Comparison of ENCODE assay signal across 1 cellular context in the genomic region with DNA sequence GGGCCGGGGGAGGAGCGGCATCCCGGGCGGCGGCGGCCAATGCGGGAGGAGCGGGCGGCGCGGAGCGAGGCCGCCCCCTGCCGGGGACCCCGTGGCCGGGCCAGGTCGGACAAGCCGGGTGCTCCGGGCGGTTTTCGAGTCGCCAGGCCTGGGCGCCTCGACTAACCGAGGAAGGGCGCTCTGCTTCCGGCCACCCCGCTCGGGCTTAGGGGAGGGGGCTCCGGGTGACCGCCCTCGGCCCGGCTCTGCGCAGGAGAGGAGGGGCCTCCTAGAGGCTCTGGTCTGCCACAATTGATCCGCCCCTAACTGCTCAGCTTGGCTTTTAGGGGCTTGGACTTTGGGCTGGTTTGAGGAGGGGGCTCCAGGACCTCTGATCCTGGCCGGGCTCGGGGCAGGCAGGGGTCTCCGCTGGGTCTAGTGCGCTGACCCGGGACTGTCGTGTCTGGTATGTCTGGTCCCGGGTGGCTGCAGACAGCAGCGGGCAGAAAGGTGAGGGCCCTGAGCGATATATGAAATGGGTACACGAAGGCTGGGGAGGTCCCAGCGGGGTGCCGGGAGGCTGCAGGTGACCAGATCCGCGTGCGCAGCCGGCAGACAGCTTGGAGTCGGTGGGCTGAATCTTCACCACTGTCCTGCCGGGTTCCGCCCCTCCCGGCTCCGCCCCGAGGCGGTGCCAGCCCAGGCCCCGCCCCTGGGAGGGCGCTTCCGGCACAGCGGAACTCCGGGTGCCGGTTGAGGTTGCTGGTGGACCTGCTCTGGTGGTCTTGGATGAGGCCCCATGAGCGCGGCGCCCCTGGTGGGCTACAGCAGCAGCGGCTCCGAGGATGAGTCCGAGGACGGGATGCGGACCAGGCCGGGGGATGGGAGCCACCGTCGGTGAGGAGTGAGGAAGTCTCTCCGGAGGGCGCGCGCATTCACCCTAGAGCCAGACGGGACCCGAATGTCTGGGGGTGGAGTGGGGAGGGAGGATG.
A peak's percentile ranks its signal among the peaks of the same experiment; 100 is the strongest.
TF ChIP-seq lines count a peak whose summit lies in the region.

A gene with protein sequence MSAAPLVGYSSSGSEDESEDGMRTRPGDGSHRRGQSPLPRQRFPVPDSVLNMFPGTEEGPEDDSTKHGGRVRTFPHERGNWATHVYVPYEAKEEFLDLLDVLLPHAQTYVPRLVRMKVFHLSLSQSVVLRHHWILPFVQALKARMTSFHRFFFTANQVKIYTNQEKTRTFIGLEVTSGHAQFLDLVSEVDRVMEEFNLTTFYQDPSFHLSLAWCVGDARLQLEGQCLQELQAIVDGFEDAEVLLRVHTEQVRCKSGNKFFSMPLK (plus strand): TSS at position 702 of the 971 bp plus-strand sequence. CDS start 77 bp downstream, at position 779.

TF ChIP-seq in HepG2, 621 proteins besides CTCF, POLR2A, EP300 and RAD21 (continued from another document and continues in another):
- TF ChIP-seq, protein P1, sequence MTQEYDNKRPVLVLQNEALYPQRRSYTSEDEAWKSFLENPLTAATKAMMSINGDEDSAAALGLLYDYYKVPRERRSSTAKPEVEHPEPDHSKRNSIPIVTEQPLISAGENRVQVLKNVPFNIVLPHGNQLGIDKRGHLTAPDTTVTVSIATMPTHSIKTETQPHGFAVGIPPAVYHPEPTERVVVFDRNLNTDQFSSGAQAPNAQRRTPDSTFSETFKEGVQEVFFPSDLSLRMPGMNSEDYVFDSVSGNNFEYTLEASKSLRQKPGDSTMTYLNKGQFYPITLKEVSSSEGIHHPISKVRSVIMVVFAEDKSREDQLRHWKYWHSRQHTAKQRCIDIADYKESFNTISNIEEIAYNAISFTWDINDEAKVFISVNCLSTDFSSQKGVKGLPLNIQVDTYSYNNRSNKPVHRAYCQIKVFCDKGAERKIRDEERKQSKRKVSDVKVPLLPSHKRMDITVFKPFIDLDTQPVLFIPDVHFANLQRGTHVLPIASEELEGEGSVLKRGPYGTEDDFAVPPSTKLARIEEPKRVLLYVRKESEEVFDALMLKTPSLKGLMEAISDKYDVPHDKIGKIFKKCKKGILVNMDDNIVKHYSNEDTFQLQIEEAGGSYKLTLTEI (CRISPR knock-in tag; conservative IDR thresholded peaks at IDR 0.05), result no peak
- TF ChIP-seq RARA (CRISPR knock-in tag; IDR thresholded peaks at IDR 0.05) (no peak), SALL2 (CRISPR knock-in tag; IDR thresholded peaks at IDR 0.05) (0 out of 2 replicates have a peak, but pooled peaks have one; percentile 26), ZNF773 (CRISPR knock-in tag; IDR thresholded peaks at IDR 0.05; ENCODE audit: borderline replicate concordance) (no peak; the same call in 1 of the 2 replicates), RXRB (CRISPR knock-in tag; IDR thresholded peaks at IDR 0.05; ENCODE audit: borderline replicate concordance) (peak; percentile 23), IRF2 (CRISPR knock-in tag; IDR thresholded peaks at IDR 0.05) (peak; percentile 70; the same call in 1 of the 2 replicates), TARDBP (CRISPR knock-in tag; IDR thresholded peaks at IDR 0.05) (peak; percentile 70), ZNF713 (CRISPR knock-in tag; IDR thresholded peaks at IDR 0.05) (0 out of 2 replicates have a peak, but pooled peaks have one; percentile 51), ZNF343 (CRISPR knock-in tag; IDR thresholded peaks at IDR 0.05) (no peak; the same call in none of the 2 replicates), GTF3A (CRISPR knock-in tag; conservative IDR thresholded peaks at IDR 0.05) (no peak), TSC22D2 (CRISPR knock-in tag; IDR thresholded peaks at IDR 0.05; ENCODE audit: borderline replicate concordance) (no peak), MEF2D (CRISPR knock-in tag; IDR thresholded peaks at IDR 0.05) (peak; percentile 40; the same call in 1 of the 2 replicates), ZNF788 (CRISPR knock-in tag; IDR thresholded peaks at IDR 0.05; ENCODE audit: borderline replicate concordance) (peak; percentile 77; the same call in 1 of the 2 replicates), POLR2G (IDR thresholded peaks at IDR 0.05; ENCODE audit: low read depth, low read length) (peak; percentile 91), FIP1L1 (IDR thresholded peaks at IDR 0.05; ENCODE audit: borderline replicate concordance, insufficient read depth, low read depth, low read length) (no peak), RCOR2 (CRISPR knock-in tag; IDR thresholded peaks at IDR 0.05) (no peak), ZEB1 (IDR thresholded peaks at IDR 0.05; ENCODE audit: insufficient replicate concordance, low read depth) (peak; percentile 21), PRPF4 (IDR thresholded peaks at IDR 0.05; ENCODE audit: low read depth, low read length, poor library complexity, severe bottlenecking) (no peak), ZNF33A (CRISPR knock-in tag; IDR thresholded peaks at IDR 0.05; ENCODE audit: borderline replicate concordance) (0 out of 2 replicates have a peak, but pooled peaks have one; percentile 63), EHMT2 (IDR thresholded peaks at IDR 0.05; ENCODE audit: borderline replicate concordance, low read depth, low read length) (no peak), SIN3B (IDR thresholded peaks at IDR 0.05; ENCODE audit: low read length) (no peak), CBFB (CRISPR knock-in tag; IDR thresholded peaks at IDR 0.05) (peak; percentile 45), KAT8 (CRISPR knock-in tag; IDR thresholded peaks at IDR 0.05) (peak; percentile 85), IKZF1 (IDR thresholded peaks at IDR 0.05) (no peak), ZNF264 (CRISPR knock-in tag; IDR thresholded peaks at IDR 0.05) (peak; percentile 58), ZNF577 (CRISPR knock-in tag; IDR thresholded peaks at IDR 0.05; ENCODE audit: borderline replicate concordance, low read depth) (no peak), EZH2 (conservative IDR thresholded peaks at IDR 0.05; ENCODE audit: low read depth, low read length) (no peak), TOE1 (CRISPR knock-in tag; IDR thresholded peaks at IDR 0.05) (no peak), SRY (CRISPR knock-in tag; IDR thresholded peaks at IDR 0.05) (peak; percentile 90), DR1 (CRISPR knock-in tag; IDR thresholded peaks at IDR 0.05) (peak; percentile 71), NFKB2 (CRISPR knock-in tag; IDR thresholded peaks at IDR 0.05; ENCODE audit: borderline replicate concordance) (no peak; the same call in 1 of the 2 replicates), ZBTB3 (CRISPR knock-in tag; IDR thresholded peaks at IDR 0.05; ENCODE audit: borderline replicate concordance, low read depth) (no peak), ZNF335 (CRISPR knock-in tag; IDR thresholded peaks at IDR 0.05) (peak; percentile 73; the same call in 1 of the 2 replicates)
- TF ChIP-seq, protein P2, sequence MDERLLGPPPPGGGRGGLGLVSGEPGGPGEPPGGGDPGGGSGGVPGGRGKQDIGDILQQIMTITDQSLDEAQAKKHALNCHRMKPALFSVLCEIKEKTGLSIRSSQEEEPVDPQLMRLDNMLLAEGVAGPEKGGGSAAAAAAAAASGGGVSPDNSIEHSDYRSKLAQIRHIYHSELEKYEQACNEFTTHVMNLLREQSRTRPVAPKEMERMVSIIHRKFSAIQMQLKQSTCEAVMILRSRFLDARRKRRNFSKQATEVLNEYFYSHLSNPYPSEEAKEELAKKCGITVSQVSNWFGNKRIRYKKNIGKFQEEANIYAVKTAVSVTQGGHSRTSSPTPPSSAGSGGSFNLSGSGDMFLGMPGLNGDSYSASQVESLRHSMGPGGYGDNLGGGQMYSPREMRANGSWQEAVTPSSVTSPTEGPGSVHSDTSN (CRISPR knock-in tag; IDR thresholded peaks at IDR 0.05), result no peak
- TF ChIP-seq, protein P3, sequence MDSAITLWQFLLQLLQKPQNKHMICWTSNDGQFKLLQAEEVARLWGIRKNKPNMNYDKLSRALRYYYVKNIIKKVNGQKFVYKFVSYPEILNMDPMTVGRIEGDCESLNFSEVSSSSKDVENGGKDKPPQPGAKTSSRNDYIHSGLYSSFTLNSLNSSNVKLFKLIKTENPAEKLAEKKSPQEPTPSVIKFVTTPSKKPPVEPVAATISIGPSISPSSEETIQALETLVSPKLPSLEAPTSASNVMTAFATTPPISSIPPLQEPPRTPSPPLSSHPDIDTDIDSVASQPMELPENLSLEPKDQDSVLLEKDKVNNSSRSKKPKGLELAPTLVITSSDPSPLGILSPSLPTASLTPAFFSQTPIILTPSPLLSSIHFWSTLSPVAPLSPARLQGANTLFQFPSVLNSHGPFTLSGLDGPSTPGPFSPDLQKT (CRISPR knock-in tag; IDR thresholded peaks at IDR 0.05; ENCODE audit: borderline replicate concordance), result no peak
- TF ChIP-seq, protein P4, sequence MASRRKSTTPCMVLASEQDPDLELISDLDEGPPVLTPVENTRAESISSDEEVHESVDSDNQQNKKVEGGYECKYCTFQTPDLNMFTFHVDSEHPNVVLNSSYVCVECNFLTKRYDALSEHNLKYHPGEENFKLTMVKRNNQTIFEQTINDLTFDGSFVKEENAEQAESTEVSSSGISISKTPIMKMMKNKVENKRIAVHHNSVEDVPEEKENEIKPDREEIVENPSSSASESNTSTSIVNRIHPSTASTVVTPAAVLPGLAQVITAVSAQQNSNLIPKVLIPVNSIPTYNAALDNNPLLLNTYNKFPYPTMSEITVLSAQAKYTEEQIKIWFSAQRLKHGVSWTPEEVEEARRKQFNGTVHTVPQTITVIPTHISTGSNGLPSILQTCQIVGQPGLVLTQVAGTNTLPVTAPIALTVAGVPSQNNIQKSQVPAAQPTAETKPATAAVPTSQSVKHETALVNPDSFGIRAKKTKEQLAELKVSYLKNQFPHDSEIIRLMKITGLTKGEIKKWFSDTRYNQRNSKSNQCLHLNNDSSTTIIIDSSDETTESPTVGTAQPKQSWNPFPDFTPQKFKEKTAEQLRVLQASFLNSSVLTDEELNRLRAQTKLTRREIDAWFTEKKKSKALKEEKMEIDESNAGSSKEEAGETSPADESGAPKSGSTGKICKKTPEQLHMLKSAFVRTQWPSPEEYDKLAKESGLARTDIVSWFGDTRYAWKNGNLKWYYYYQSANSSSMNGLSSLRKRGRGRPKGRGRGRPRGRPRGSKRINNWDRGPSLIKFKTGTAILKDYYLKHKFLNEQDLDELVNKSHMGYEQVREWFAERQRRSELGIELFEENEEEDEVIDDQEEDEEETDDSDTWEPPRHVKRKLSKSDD (CRISPR knock-in tag; IDR thresholded peaks at IDR 0.05; ENCODE audit: low read depth), result peak; percentile 58; the same call in 1 of the 2 replicates
- TF ChIP-seq, protein P5, sequence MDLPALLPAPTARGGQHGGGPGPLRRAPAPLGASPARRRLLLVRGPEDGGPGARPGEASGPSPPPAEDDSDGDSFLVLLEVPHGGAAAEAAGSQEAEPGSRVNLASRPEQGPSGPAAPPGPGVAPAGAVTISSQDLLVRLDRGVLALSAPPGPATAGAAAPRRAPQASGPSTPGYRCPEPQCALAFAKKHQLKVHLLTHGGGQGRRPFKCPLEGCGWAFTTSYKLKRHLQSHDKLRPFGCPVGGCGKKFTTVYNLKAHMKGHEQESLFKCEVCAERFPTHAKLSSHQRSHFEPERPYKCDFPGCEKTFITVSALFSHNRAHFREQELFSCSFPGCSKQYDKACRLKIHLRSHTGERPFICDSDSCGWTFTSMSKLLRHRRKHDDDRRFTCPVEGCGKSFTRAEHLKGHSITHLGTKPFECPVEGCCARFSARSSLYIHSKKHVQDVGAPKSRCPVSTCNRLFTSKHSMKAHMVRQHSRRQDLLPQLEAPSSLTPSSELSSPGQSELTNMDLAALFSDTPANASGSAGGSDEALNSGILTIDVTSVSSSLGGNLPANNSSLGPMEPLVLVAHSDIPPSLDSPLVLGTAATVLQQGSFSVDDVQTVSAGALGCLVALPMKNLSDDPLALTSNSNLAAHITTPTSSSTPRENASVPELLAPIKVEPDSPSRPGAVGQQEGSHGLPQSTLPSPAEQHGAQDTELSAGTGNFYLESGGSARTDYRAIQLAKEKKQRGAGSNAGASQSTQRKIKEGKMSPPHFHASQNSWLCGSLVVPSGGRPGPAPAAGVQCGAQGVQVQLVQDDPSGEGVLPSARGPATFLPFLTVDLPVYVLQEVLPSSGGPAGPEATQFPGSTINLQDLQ (CRISPR knock-in tag; IDR thresholded peaks at IDR 0.05), result peak; percentile 17
- TF ChIP-seq, protein P6, sequence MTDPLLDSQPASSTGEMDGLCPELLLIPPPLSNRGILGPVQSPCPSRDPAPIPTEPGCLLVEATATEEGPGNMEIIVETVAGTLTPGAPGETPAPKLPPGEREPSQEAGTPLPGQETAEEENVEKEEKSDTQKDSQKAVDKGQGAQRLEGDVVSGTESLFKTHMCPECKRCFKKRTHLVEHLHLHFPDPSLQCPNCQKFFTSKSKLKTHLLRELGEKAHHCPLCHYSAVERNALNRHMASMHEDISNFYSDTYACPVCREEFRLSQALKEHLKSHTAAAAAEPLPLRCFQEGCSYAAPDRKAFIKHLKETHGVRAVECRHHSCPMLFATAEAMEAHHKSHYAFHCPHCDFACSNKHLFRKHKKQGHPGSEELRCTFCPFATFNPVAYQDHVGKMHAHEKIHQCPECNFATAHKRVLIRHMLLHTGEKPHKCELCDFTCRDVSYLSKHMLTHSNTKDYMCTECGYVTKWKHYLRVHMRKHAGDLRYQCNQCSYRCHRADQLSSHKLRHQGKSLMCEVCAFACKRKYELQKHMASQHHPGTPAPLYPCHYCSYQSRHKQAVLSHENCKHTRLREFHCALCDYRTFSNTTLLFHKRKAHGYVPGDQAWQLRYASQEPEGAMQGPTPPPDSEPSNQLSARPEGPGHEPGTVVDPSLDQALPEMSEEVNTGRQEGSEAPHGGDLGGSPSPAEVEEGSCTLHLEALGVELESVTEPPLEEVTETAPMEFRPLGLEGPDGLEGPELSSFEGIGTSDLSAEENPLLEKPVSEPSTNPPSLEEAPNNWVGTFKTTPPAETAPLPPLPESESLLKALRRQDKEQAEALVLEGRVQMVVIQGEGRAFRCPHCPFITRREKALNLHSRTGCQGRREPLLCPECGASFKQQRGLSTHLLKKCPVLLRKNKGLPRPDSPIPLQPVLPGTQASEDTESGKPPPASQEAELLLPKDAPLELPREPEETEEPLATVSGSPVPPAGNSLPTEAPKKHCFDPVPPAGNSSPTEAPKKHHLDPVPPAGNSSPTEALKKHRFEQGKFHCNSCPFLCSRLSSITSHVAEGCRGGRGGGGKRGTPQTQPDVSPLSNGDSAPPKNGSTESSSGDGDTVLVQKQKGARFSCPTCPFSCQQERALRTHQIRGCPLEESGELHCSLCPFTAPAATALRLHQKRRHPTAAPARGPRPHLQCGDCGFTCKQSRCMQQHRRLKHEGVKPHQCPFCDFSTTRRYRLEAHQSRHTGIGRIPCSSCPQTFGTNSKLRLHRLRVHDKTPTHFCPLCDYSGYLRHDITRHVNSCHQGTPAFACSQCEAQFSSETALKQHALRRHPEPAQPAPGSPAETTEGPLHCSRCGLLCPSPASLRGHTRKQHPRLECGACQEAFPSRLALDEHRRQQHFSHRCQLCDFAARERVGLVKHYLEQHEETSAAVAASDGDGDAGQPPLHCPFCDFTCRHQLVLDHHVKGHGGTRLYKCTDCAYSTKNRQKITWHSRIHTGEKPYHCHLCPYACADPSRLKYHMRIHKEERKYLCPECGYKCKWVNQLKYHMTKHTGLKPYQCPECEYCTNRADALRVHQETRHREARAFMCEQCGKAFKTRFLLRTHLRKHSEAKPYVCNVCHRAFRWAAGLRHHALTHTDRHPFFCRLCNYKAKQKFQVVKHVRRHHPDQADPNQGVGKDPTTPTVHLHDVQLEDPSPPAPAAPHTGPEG (CRISPR knock-in tag; IDR thresholded peaks at IDR 0.05), result 0 out of 2 replicates have a peak, but pooled peaks have one; percentile 52
- TF ChIP-seq, protein P7, sequence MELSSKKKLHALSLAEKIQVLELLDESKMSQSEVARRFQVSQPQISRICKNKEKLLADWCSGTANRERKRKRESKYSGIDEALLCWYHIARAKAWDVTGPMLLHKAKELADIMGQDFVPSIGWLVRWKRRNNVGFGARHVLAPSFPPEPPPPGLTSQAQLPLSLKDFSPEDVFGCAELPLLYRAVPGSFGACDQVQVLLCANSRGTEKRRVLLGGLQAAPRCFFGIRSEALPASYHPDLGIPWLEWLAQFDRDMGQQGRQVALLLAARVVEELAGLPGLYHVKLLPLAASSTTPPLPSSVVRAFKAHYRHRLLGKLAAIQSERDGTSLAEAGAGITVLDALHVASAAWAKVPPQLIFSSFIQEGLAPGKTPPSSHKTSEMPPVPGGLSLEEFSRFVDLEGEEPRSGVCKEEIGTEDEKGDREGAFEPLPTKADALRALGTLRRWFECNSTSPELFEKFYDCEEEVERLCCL (CRISPR knock-in tag; IDR thresholded peaks at IDR 0.05; ENCODE audit: borderline replicate concordance), result 0 out of 2 replicates have a peak, but pooled peaks have one; percentile 38
